Comparison of ENCODE assay signal across 18 cellular contexts in the genomic region with DNA sequence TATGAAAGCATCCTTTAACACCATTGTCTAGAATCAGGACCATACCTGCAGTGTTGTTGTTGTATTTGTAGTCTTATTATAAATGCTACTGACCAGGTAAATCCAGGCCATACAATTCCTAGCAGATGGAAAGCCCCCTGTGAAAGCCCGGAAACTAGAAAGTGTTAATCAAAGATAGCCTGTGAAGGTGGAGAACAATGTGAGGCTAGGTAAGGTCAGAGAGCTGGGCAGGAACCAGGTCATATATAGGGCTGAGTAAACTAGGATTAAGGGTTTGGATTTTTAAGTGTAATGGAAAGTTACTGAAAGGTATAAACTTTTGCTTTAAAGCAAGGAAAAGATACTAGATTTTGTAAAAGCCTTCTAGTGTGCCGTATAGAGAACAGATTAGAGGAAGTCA.
"Had no signal": no experiment of that assay in that cellular context is flagged by ENCODE, and none has a peak within 500 bp of the region (broad histone marks: within the 10 kb centered on the region; RNA-seq: fewer than 3 reads in every experiment).

No MANE protein-coding gene starts in this region.

- H3K9me3 ChIP-seq: body of pancreas, lower lobe of right lung, pancreas, stomach, thoracic aorta had no signal

- H3K27ac ChIP-seq: body of pancreas, lower lobe of right lung, pancreas, stomach, thoracic aorta had no signal

- H3K4me1 Mint-ChIP-seq: neural crest cell had no signal

- FAIRE-seq: pancreas had no signal

- H3K4me3 ChIP-seq: body of pancreas, lower lobe of right lung, pancreas, stomach, thoracic aorta had no signal

- H3K27me3 ChIP-seq: body of pancreas, pancreas, stomach had no signal

- H3K27ac Mint-ChIP-seq: activated naive CD4-positive, alpha-beta T cell treated with anti-CD3 and anti-CD28 coated beads for 36 hours; endodermal cell had no signal

- H3K27me3 Mint-ChIP-seq: central memory CD8-positive, alpha-beta T cell had no signal

- H3K9me3 Mint-ChIP-seq: activated naive CD4-positive, alpha-beta T cell treated with anti-CD3 and anti-CD28 coated beads for 36 hours; central memory CD8-positive, alpha-beta T cell; endodermal cell; immature natural killer cell; neural crest cell had no signal

- ATAC-seq: body of pancreas, esophagus mucosa, lower lobe of right lung had no signal

- H3K4me3 Mint-ChIP-seq: activated naive CD4-positive, alpha-beta T cell treated with anti-CD3 and anti-CD28 coated beads for 36 hours; central memory CD8-positive, alpha-beta T cell; endodermal cell; immature natural killer cell; neural crest cell had no signal

- H3K4me1 ChIP-seq: body of pancreas, lower lobe of right lung had no signal

- DNase-seq: activated CD4-positive, alpha-beta T cell treated with anti-CD3 and anti-CD28 coated beads, Interleukin-2, amount 50 U/mL, for 1 hour; activated naive CD4-positive, alpha-beta T cell treated with anti-CD3 and anti-CD28 coated beads for 36 hours; body of pancreas; cortex of kidney; endodermal cell; glutamatergic neuron; immature natural killer cell; left cardiac atrium; lower lobe of right lung; pancreas; stimulated activated CD4-positive, alpha-beta T cell treated with anti-CD3 and anti-CD28 coated beads, Interleukin-15, amount 100 ng/mL, for 24 hours; stimulated activated CD4-positive, alpha-beta T cell treated with anti-CD3 and anti-CD28 coated beads, Interleukin-4, amount 100 ng/mL, for 24 hours; stomach; T-helper 1 cell had no signal

- H3K36me3 ChIP-seq: lower lobe of right lung, pancreas, thoracic aorta had no signal
